In the genomic region with DNA sequence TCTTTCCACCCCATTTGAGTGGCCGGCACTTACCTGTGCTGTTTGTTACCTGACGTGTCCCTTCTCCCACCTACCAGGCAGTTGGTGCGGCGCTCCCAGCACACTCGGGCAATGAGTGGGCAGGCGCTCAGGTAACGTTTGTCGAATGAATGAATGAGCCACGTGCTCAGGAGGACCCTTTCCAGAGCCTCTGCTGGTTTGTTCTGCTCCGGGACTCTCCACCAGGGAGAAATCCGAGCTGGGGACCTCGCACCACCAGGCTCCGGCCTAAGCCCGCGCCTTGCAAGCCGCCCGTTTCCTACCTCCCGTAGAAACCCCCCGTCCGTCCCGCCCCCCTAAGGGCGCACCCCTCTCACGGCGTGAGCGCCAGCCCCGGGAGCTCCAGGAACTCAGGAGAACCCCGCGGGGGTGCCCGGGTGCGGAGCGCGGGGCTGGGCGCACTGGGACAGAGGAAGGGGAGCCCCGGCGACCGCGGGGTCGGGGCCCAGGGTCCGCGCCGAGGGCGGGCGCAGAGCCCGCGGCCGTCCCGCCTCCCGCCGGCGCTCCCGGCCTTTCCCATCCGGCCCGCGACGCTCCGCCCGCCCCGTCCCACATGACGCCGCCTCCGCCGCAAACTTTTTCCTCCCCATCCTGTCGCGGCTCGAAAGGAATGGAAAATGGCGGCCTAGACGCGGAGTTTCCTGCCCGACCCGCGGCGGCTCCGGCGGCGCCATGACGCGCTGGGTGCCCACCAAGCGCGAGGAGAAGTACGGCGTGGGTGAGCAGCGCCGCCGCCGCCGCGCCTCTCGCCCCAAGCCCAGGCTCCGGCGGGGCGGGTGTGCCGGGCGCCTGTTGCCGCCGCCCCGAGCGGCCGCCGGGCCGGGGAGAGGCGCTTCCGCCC, we compare ENCODE assay signal across 8 cellular contexts. TPM values are rescaled to one million over a fixed set of nuclear protein-coding genes. Genes with fewer than 3 reads are reported as not detected.
DNase-seq lines count a peak whose midpoint lies in the region; ATAC-seq and TF ChIP-seq lines count a peak whose summit lies in the region.

A gene (plus strand): TSS at position 622 of the 880 bp plus-strand sequence. CDS start 90 bp downstream, at position 712.

- H3K36me3 ChIP-seq in WERI-Rb-1 = no peaks in the 10 kb centered on the region
- H3K36me3 ChIP-seq in mucosa of rectum (ENCODE audit: control insufficient read depth in 2 of 2, insufficient read depth in 2 of 2, low read length in 2 of 2) = no peaks in the 10 kb centered on the region
- H3K36me3 ChIP-seq in upper lobe of right lung = no peaks in the 10 kb centered on the region

- H3K27me3 ChIP-seq in WERI-Rb-1 (ENCODE audit: insufficient read depth, low read depth, severe bottlenecking) (no peaks in the 10 kb centered on the region), mucosa of rectum (ENCODE audit: control insufficient read depth in 2 of 2, insufficient read depth in 2 of 2, low read length in 2 of 2) (no peaks in the 10 kb centered on the region), upper lobe of right lung (no peaks in the 10 kb centered on the region)

- H3K9ac ChIP-seq in mucosa of rectum (ENCODE audit: low read depth in 1 of 2, low read length in 2 of 2) = peak within 1 kb of the TSS; percentile 41 to 77

- DNase-seq in activated T-cell treated with anti-CD3 and anti-CD28 coated beads for 48 hours (ENCODE audit: low read depth) (peak; percentile 1), WERI-Rb-1 (peak; percentile 70), fibroblast of mammary gland (ENCODE audit: low read depth) (peak; percentile 60), upper lobe of right lung (peak; percentile 88)
- DNase-seq in activated T-cell treated with anti-CD3 and anti-CD28 coated beads, Interleukin-2, amount 50 U/mL, for 1 hour = no peak
- DNase-seq in stimulated activated CD4-positive, alpha-beta T cell treated with anti-CD3 and anti-CD28 coated beads, Interleukin-12 subunit alpha, Interleukin-12 subunit beta, amount 100 ng/mL, for 4 hours = no peak

- H3K27ac ChIP-seq in WERI-Rb-1 (peak within 1 kb of the TSS; percentile 52; the same call in 1 of the 2 replicates), mucosa of rectum (ENCODE audit: low read depth in 2 of 2, low read length in 2 of 2) (peak within 1 kb of the TSS; percentile 43 to 69), upper lobe of right lung (peak within 1 kb of the TSS; percentile 66)

- H3K4me3 ChIP-seq in WERI-Rb-1 (ENCODE audit: low read depth, low read length) (peak within 1 kb of the TSS; percentile 72), fibroblast of mammary gland (ENCODE audit: control insufficient read depth, low read depth, low read length) (peak within 1 kb of the TSS; percentile 69), mucosa of rectum (ENCODE audit: low read length in 2 of 2) (peak within 1 kb of the TSS; percentile 66 to 74), upper lobe of right lung (peak within 1 kb of the TSS; percentile 79)

- intact Hi-C loops in upper lobe of right lung (cut with DNase I) = no loop called here

- ATAC-seq in upper lobe of right lung (peak; percentile 87), GM21360 (IDR thresholded peaks at IDR 0.05; ENCODE audit: unreplicated experiment) (no peak)

- H3K9me3 ChIP-seq in WERI-Rb-1 (ENCODE audit: severe bottlenecking) (no peaks in the 10 kb centered on the region), mucosa of rectum (ENCODE audit: control insufficient read depth in 2 of 2, low read length in 2 of 2) (no peaks in the 10 kb centered on the region), upper lobe of right lung (no peaks in the 10 kb centered on the region)

- H3K4me1 ChIP-seq in mucosa of rectum (ENCODE audit: control insufficient read depth in 2 of 2, insufficient read depth in 2 of 2, low read length in 2 of 2) = peaks cover 5 to 7% of the 10 kb centered on the region in 2 donors
- H3K4me1 ChIP-seq in upper lobe of right lung = peaks cover 14% of the 10 kb centered on the region

- TF ChIP-seq CTCF in WERI-Rb-1 (IDR thresholded peaks at IDR 0.05; ENCODE audit: low read depth, low read length) = no peak
- no peak for TF ChIP-seq CTCF in fibroblast of mammary gland (conservative IDR thresholded peaks at IDR 0.05; ENCODE audit: control insufficient read depth, insufficient read depth, low read depth, low read length)
- TF ChIP-seq CTCF in upper lobe of right lung (IDR thresholded peaks at IDR 0.05) = no peak

RNA-seq across cellular contexts. Expression of the gene that starts here (rescaled TPM):
- total RNA-seq in upper lobe of right lung = 46.4 TPM

Comparison
In these comparisons a context has a peak if more than half of its experiments do, and no peak if none do; other contexts are left out.
1. DNase-seq: peak in activated T-cell treated with anti-CD3 and anti-CD28 coated beads for 48 hours (single experiment), WERI-Rb-1 (single experiment), fibroblast of mammary gland (single experiment) and upper lobe of right lung (single experiment); none in activated T-cell treated with anti-CD3 and anti-CD28 coated beads, Interleukin-2, amount 50 U/mL, for 1 hour (single experiment) and stimulated activated CD4-positive, alpha-beta T cell treated with anti-CD3 and anti-CD28 coated beads, Interleukin-12 subunit alpha, Interleukin-12 subunit beta, amount 100 ng/mL, for 4 hours (single experiment).
2. Peak in every context shown above with its lines, with median percentiles within 50 percentile points of each other: H3K27ac ChIP-seq and H3K4me3 ChIP-seq.